ENCODE assay signal across 8 cellular contexts in genomic region chr17:39653662-39654331, GRCh38. TPM values are rescaled to one million over a fixed set of nuclear protein-coding genes. Genes with fewer than 3 reads are reported as not detected.
DNase-seq lines count a peak whose midpoint lies in the region; ATAC-seq, FAIRE-seq and TF ChIP-seq lines count a peak whose summit lies in the region.

No MANE protein-coding gene starts in this region.

- H2AFZ ChIP-seq in HepG2 (ENCODE audit: low read length): no peak overlapping the region

- peak; percentile 76 for TF ChIP-seq RAD21 in HepG2 (CRISPR knock-in tag; IDR thresholded peaks at IDR 0.05)

- no peaks in the 10 kb centered on the region for H3K9me3 ChIP-seq in HepG2 (ENCODE audit: low read length)

- ATAC-seq in HepG2 (peak; percentile 65), HG02973 (IDR thresholded peaks at IDR 0.05; ENCODE audit: unreplicated experiment) (no peak), HG02852 (IDR thresholded peaks at IDR 0.05; ENCODE audit: unreplicated experiment) (no peak)

- peaks cover 11 to 14% of the 10 kb centered on the region in 2 experiments; a peak in 4 of 5 replicates for H3K36me3 ChIP-seq in HepG2 (replicated peaks in 1 of 2; ENCODE audit: control insufficient read depth in 1 of 2, insufficient read depth in 2 of 2, low read length in 2 of 2)

- peak overlapping the region; percentile 81 for H3K4me2 ChIP-seq in HepG2 (ENCODE audit: low read depth, low read length)

- peaks cover 4% of the 10 kb centered on the region; the same call in 1 of the 2 replicates for H4K20me1 ChIP-seq in HepG2 (ENCODE audit: insufficient read depth, low read length)

- in situ Hi-C loops in G401 (cut with HindIII; ENCODE audit: low sequenced_read_pairs) (no loop called here), HepG2 (cut with HindIII; ENCODE audit: extremely low pct_ligation_motif_present, low pct_unique_long_range_greater_than_20kb) (no loop called here)

- H3K4me1 ChIP-seq in HepG2 (ENCODE audit: insufficient read depth, low read length): peaks cover 31% of the 10 kb centered on the region

- peak overlapping the region; percentile 96 for H3K27ac ChIP-seq in caudate nucleus (ENCODE audit: low read depth, low read length)
- peak overlapping the region; percentile 48 for H3K27ac ChIP-seq in HepG2 (ENCODE audit: extremely low read length, insufficient read depth, low read length)

- peak; percentile 45 for DNase-seq in G401 (ENCODE audit: low spot score)
- DNase-seq in LNCaP clone FGC (ENCODE audit: low read depth): no peak
- peak; percentile 60 for DNase-seq in activated CD4-positive, alpha-beta T cell treated with anti-CD3 and anti-CD28 coated beads for 1 hour
- DNase-seq in caudate nucleus (lab: John Stamatoyannopoulos, UW): peak in 48 of 61 donors; percentile 9 to 76 (median 44)
- DNase-seq in HepG2 (ENCODE audit: low spot score): peak; percentile 79
- DNase-seq in stimulated activated CD8-positive, alpha-beta memory T cell treated with anti-CD3 and anti-CD28 coated beads, Interleukin-12 subunit alpha, Interleukin-12 subunit beta, amount 100 ng/mL, for 24 hours (ENCODE audit: extremely low read depth): peak; percentile 45

- intact Hi-C loops in HepG2 (cut with micrococcal nuclease; ENCODE audit: unreplicated experiment): loop anchor here (2.0 kb wide), 1 partner anchor 31 kb away; no protein-coding TSS in a partner anchor

- BruUV-seq in HepG2 (replicated peaks; lab: Mats Ljungman, UMichigan): no TSS peak

- TF ChIP-seq CTCF in LNCaP clone FGC (IDR thresholded peaks at IDR 0.05; ENCODE audit: control insufficient read depth, extremely low read depth, insufficient read depth) (peak; percentile 64), HepG2 (CRISPR knock-in tag; IDR thresholded peaks at IDR 0.05) (peak; percentile 93)

- no peak for TF ChIP-seq POLR2A in HepG2 (IDR thresholded peaks at IDR 0.05; ENCODE audit: insufficient read depth in 1 of 2, low read depth in 2 of 2, low read length in 2 of 2)

- CTCF ChIA-PET in HepG2 (lab: Yijun Ruan, JAX; ENCODE audit: low intra/inter-chr PET ratio, low total read pairs): interaction anchor here (0.7 to 4.0 kb wide), 5 partner anchors 14 to 106 kb away, joined by 4 to 71 read pairs (median 5); partner anchors contain the start of gene PNMT

- POLR2A ChIA-PET in HepG2 (lab: Yijun Ruan, JAX): interaction anchor here (0.7 to 2.6 kb wide), 14 partner anchors 10 to 101 kb away, joined by 3 to 21 read pairs (median 6); partner anchors contain the start of genes ERBB2, PGAP3 and PNMT

- H3K4me3 ChIP-seq in LNCaP clone FGC (ENCODE audit: low read depth, low read length): no peak overlapping the region
- H3K4me3 ChIP-seq in HepG2 (replicated peaks in 1 of 3; ENCODE audit: insufficient read depth in 1 of 3, low read depth in 2 of 3, low read length in 3 of 3): peak overlapping the region in 1 of 3 experiments; percentile 54; a peak in 1 of 6 replicates

- FAIRE-seq in HepG2 (lab: Jason Lieb, UNC): peak; percentile 95

- no peak overlapping the region for H3K9ac ChIP-seq in HepG2 (ENCODE audit: insufficient read depth, low read depth, low read length)

- TF ChIP-seq EP300 in HepG2 (IDR thresholded peaks at IDR 0.05; ENCODE audit: low read depth in 2 of 2, low read length in 2 of 2) (peak in 1 of 2 experiments; percentile 53; a peak in 1 of 4 replicates), HepG2 (CRISPR knock-in tag; IDR thresholded peaks at IDR 0.05; ENCODE audit: borderline replicate concordance) (no peak; the same call in 1 of the 2 replicates)

- H3K27me3 ChIP-seq in HepG2 (ENCODE audit: control insufficient read depth in 1 of 2, insufficient read depth in 2 of 2, low read length in 2 of 2): no peaks in the 10 kb centered on the region

- WGBS in HepG2 (ENCODE audit: low lambda C conversion rate): 55% methylated on average over 13 of the region's 14 CpGs

- no peaks in the 10 kb centered on the region for H3K79me2 ChIP-seq in HepG2 (ENCODE audit: insufficient read depth, low read length)

RNA-seq across cellular contexts. Expression of gene TCAP, which starts 11.4 kb away (rescaled TPM):
- total RNA-seq in G401 (2014; rRNA removed; shearing (Covaris generic)): 0.43 and 0.44 TPM in 2 replicates
- total RNA-seq in HepG2 (2016; rRNA removed; fragmentation: Illumina TruSeq; extraction: Trizol): 0.14 and 0.24 TPM in 2 replicates
- total RNA-seq in HepG2 (2016; cell fraction: cytosol; rRNA removed; fragmentation: Illumina TruSeq; extraction: Trizol; ENCODE audit: low read depth): not detected in 2 replicates
- 0.26 TPM in 1 of 2 replicates, not detected in the other for total RNA-seq in HepG2 (2016; cell fraction: insoluble cytoplasmic fraction; rRNA removed; fragmentation: Illumina TruSeq; extraction: Trizol)
- 0.06 TPM in 1 of 2 replicates, not detected in the other for total RNA-seq in HepG2 (2016; cell fraction: membrane; rRNA removed; fragmentation: Illumina TruSeq; extraction: Trizol)
- total RNA-seq in HepG2 (2016; cell fraction: nucleus; rRNA removed; fragmentation: Illumina TruSeq; extraction: Trizol): 0.56 and 0.84 TPM in 2 replicates
- polyA plus RNA-seq in HepG2 (2011; rRNA removed): 0.65 and 0.84 TPM in 2 replicates
- 0.15 and 0.35 TPM in 2 replicates for polyA plus RNA-seq in HepG2 (2011; cell fraction: cytosol; rRNA removed)
- polyA plus RNA-seq in HepG2 (2011; cell fraction: nucleus; rRNA removed): 6.0 and 8.8 TPM in 2 replicates
- 0.43 and 2.1 TPM in 2 replicates for polyA plus RNA-seq in HepG2 (2012)
- not detected in 2 replicates for polyA plus RNA-seq in HepG2 (2016; cell fraction: cytosol; fragmentation: Illumina TruSeq; extraction: Trizol; ENCODE audit: low read depth)
- 0.19 TPM in 1 of 2 replicates, not detected in the other for polyA plus RNA-seq in HepG2 (2016; cell fraction: insoluble cytoplasmic fraction; fragmentation: Illumina TruSeq; extraction: Trizol; ENCODE audit: low read depth)
- polyA plus RNA-seq in HepG2 (2016; cell fraction: membrane; fragmentation: Illumina TruSeq; extraction: Trizol; ENCODE audit: low read depth): not detected in 2 replicates
- polyA plus RNA-seq in HepG2 (2016; cell fraction: nucleus; fragmentation: Illumina TruSeq; extraction: Trizol; ENCODE audit: insufficient read depth, low read depth): 0.51 and 0.85 TPM in 2 replicates
- polyA minus RNA-seq in HepG2 (2011; rRNA and poly(A)+ RNA removed; ENCODE audit: low replicate concordance): 2.2 and 2.6 TPM in 2 replicates
- polyA minus RNA-seq in HepG2 (2011; cell fraction: cytosol; rRNA and poly(A)+ RNA removed): not detected in 2 replicates
- 3.0 and 4.0 TPM in 2 replicates for polyA minus RNA-seq in HepG2 (2011; cell fraction: nucleus; rRNA and poly(A)+ RNA removed)

RNA-seq across cellular contexts. Expression of gene PNMT, which starts 14.5 kb away (rescaled TPM):
- not detected in 2 replicates for total RNA-seq in G401 (2014; rRNA removed; shearing (Covaris generic))
- total RNA-seq in HepG2 (2016; rRNA removed; fragmentation: Illumina TruSeq; extraction: Trizol): not detected in 2 replicates
- total RNA-seq in HepG2 (2016; cell fraction: cytosol; rRNA removed; fragmentation: Illumina TruSeq; extraction: Trizol; ENCODE audit: low read depth): not detected in 2 replicates
- not detected in 2 replicates for total RNA-seq in HepG2 (2016; cell fraction: insoluble cytoplasmic fraction; rRNA removed; fragmentation: Illumina TruSeq; extraction: Trizol)
- total RNA-seq in HepG2 (2016; cell fraction: membrane; rRNA removed; fragmentation: Illumina TruSeq; extraction: Trizol): 0.17 TPM in 1 of 2 replicates, not detected in the other
- total RNA-seq in HepG2 (2016; cell fraction: nucleus; rRNA removed; fragmentation: Illumina TruSeq; extraction: Trizol): not detected in 2 replicates
- 0.22 and 0.25 TPM in 2 replicates for polyA plus RNA-seq in HepG2 (2011; rRNA removed)
- polyA plus RNA-seq in HepG2 (2011; cell fraction: cytosol; rRNA removed): 0.08 and 0.13 TPM in 2 replicates
- 0.56 and 0.71 TPM in 2 replicates for polyA plus RNA-seq in HepG2 (2011; cell fraction: nucleus; rRNA removed)
- polyA plus RNA-seq in HepG2 (2012): 0.31 TPM in 1 of 2 replicates, not detected in the other
- 0.11 TPM in 1 of 2 replicates, not detected in the other for polyA plus RNA-seq in HepG2 (2016; cell fraction: cytosol; fragmentation: Illumina TruSeq; extraction: Trizol; ENCODE audit: low read depth)
- not detected in 2 replicates for polyA plus RNA-seq in HepG2 (2016; cell fraction: insoluble cytoplasmic fraction; fragmentation: Illumina TruSeq; extraction: Trizol; ENCODE audit: low read depth)
- 0.15 TPM in 1 of 2 replicates, not detected in the other for polyA plus RNA-seq in HepG2 (2016; cell fraction: membrane; fragmentation: Illumina TruSeq; extraction: Trizol; ENCODE audit: low read depth)
- polyA plus RNA-seq in HepG2 (2016; cell fraction: nucleus; fragmentation: Illumina TruSeq; extraction: Trizol; ENCODE audit: insufficient read depth, low read depth): not detected in 2 replicates
- polyA minus RNA-seq in HepG2 (2011; rRNA and poly(A)+ RNA removed; ENCODE audit: low replicate concordance): not detected in 2 replicates
- polyA minus RNA-seq in HepG2 (2011; cell fraction: cytosol; rRNA and poly(A)+ RNA removed): not detected in 2 replicates
- polyA minus RNA-seq in HepG2 (2011; cell fraction: nucleus; rRNA and poly(A)+ RNA removed): not detected in 2 replicates

RNA-seq across cellular contexts. Expression of gene STARD3, which starts 16.9 kb away (rescaled TPM):
- total RNA-seq in G401 (2014; rRNA removed; shearing (Covaris generic)): 30.8 and 45.5 TPM in 2 replicates
- 17.2 and 34.6 TPM in 2 replicates for total RNA-seq in HepG2 (2016; rRNA removed; fragmentation: Illumina TruSeq; extraction: Trizol)
- 10.9 and 18.7 TPM in 2 replicates for total RNA-seq in HepG2 (2016; cell fraction: cytosol; rRNA removed; fragmentation: Illumina TruSeq; extraction: Trizol; ENCODE audit: low read depth)
- total RNA-seq in HepG2 (2016; cell fraction: insoluble cytoplasmic fraction; rRNA removed; fragmentation: Illumina TruSeq; extraction: Trizol): 16.7 and 36.4 TPM in 2 replicates
- total RNA-seq in HepG2 (2016; cell fraction: membrane; rRNA removed; fragmentation: Illumina TruSeq; extraction: Trizol): 28.2 and 28.3 TPM in 2 replicates
- total RNA-seq in HepG2 (2016; cell fraction: nucleus; rRNA removed; fragmentation: Illumina TruSeq; extraction: Trizol): 38.6 and 39.3 TPM in 2 replicates
- 100 and 114 TPM in 2 replicates for polyA plus RNA-seq in HepG2 (2011; rRNA removed)
- polyA plus RNA-seq in HepG2 (2011; cell fraction: cytosol; rRNA removed): 87.6 and 94.1 TPM in 2 replicates
- polyA plus RNA-seq in HepG2 (2011; cell fraction: nucleus; rRNA removed): 583 and 640 TPM in 2 replicates
- polyA plus RNA-seq in HepG2 (2012): 57.3 and 69.8 TPM in 2 replicates
- polyA plus RNA-seq in HepG2 (2016; cell fraction: cytosol; fragmentation: Illumina TruSeq; extraction: Trizol; ENCODE audit: low read depth): 16.8 and 21.4 TPM in 2 replicates
- polyA plus RNA-seq in HepG2 (2016; cell fraction: insoluble cytoplasmic fraction; fragmentation: Illumina TruSeq; extraction: Trizol; ENCODE audit: low read depth): 23.0 and 23.7 TPM in 2 replicates
- polyA plus RNA-seq in HepG2 (2016; cell fraction: membrane; fragmentation: Illumina TruSeq; extraction: Trizol; ENCODE audit: low read depth): 28.2 and 28.4 TPM in 2 replicates
- 96.9 and 102 TPM in 2 replicates for polyA plus RNA-seq in HepG2 (2016; cell fraction: nucleus; fragmentation: Illumina TruSeq; extraction: Trizol; ENCODE audit: insufficient read depth, low read depth)
- 98.5 and 179 TPM in 2 replicates for polyA minus RNA-seq in HepG2 (2011; rRNA and poly(A)+ RNA removed; ENCODE audit: low replicate concordance)
- 38.4 and 57.6 TPM in 2 replicates for polyA minus RNA-seq in HepG2 (2011; cell fraction: cytosol; rRNA and poly(A)+ RNA removed)
- 71.6 and 80.1 TPM in 2 replicates for polyA minus RNA-seq in HepG2 (2011; cell fraction: nucleus; rRNA and poly(A)+ RNA removed)

RNA-seq across cellular contexts. Expression of gene PPP1R1B, which starts 27.0 kb away (rescaled TPM):
- total RNA-seq in G401 (2014; rRNA removed; shearing (Covaris generic)): 3.4 and 8.6 TPM in 2 replicates
- total RNA-seq in HepG2 (2016; rRNA removed; fragmentation: Illumina TruSeq; extraction: Trizol): not detected in 2 replicates
- not detected in 2 replicates for total RNA-seq in HepG2 (2016; cell fraction: cytosol; rRNA removed; fragmentation: Illumina TruSeq; extraction: Trizol; ENCODE audit: low read depth)
- total RNA-seq in HepG2 (2016; cell fraction: insoluble cytoplasmic fraction; rRNA removed; fragmentation: Illumina TruSeq; extraction: Trizol): not detected in 2 replicates
- total RNA-seq in HepG2 (2016; cell fraction: membrane; rRNA removed; fragmentation: Illumina TruSeq; extraction: Trizol): not detected in 2 replicates
- not detected in 2 replicates for total RNA-seq in HepG2 (2016; cell fraction: nucleus; rRNA removed; fragmentation: Illumina TruSeq; extraction: Trizol)
- 0.08 and 0.18 TPM in 2 replicates for polyA plus RNA-seq in HepG2 (2011; rRNA removed)
- polyA plus RNA-seq in HepG2 (2011; cell fraction: cytosol; rRNA removed): 0.04 and 0.05 TPM in 2 replicates
- polyA plus RNA-seq in HepG2 (2011; cell fraction: nucleus; rRNA removed): not detected in 2 replicates
- polyA plus RNA-seq in HepG2 (2012): not detected in 2 replicates
- polyA plus RNA-seq in HepG2 (2016; cell fraction: cytosol; fragmentation: Illumina TruSeq; extraction: Trizol; ENCODE audit: low read depth): not detected in 2 replicates
- not detected in 2 replicates for polyA plus RNA-seq in HepG2 (2016; cell fraction: insoluble cytoplasmic fraction; fragmentation: Illumina TruSeq; extraction: Trizol; ENCODE audit: low read depth)
- polyA plus RNA-seq in HepG2 (2016; cell fraction: membrane; fragmentation: Illumina TruSeq; extraction: Trizol; ENCODE audit: low read depth): not detected in 2 replicates
- polyA plus RNA-seq in HepG2 (2016; cell fraction: nucleus; fragmentation: Illumina TruSeq; extraction: Trizol; ENCODE audit: insufficient read depth, low read depth): not detected in 2 replicates
- polyA minus RNA-seq in HepG2 (2011; rRNA and poly(A)+ RNA removed; ENCODE audit: low replicate concordance): not detected in 2 replicates
- not detected in 2 replicates for polyA minus RNA-seq in HepG2 (2011; cell fraction: cytosol; rRNA and poly(A)+ RNA removed)
- polyA minus RNA-seq in HepG2 (2011; cell fraction: nucleus; rRNA and poly(A)+ RNA removed): not detected in 2 replicates

RNA-seq across cellular contexts. Expression of gene PGAP3, which starts 34.1 kb away (rescaled TPM):
- 10.3 and 13.5 TPM in 2 replicates for total RNA-seq in G401 (2014; rRNA removed; shearing (Covaris generic))
- total RNA-seq in HepG2 (2016; rRNA removed; fragmentation: Illumina TruSeq; extraction: Trizol): 5.1 and 11.9 TPM in 2 replicates
- 1.1 and 1.5 TPM in 2 replicates for total RNA-seq in HepG2 (2016; cell fraction: cytosol; rRNA removed; fragmentation: Illumina TruSeq; extraction: Trizol; ENCODE audit: low read depth)
- 3.5 and 11.4 TPM in 2 replicates for total RNA-seq in HepG2 (2016; cell fraction: insoluble cytoplasmic fraction; rRNA removed; fragmentation: Illumina TruSeq; extraction: Trizol)
- total RNA-seq in HepG2 (2016; cell fraction: membrane; rRNA removed; fragmentation: Illumina TruSeq; extraction: Trizol): 3.2 and 3.3 TPM in 2 replicates
- total RNA-seq in HepG2 (2016; cell fraction: nucleus; rRNA removed; fragmentation: Illumina TruSeq; extraction: Trizol): 11.6 and 12.8 TPM in 2 replicates
- 14.6 and 21.2 TPM in 2 replicates for polyA plus RNA-seq in HepG2 (2011; rRNA removed)
- polyA plus RNA-seq in HepG2 (2011; cell fraction: cytosol; rRNA removed): 9.7 and 10.8 TPM in 2 replicates
- 53.0 and 67.8 TPM in 2 replicates for polyA plus RNA-seq in HepG2 (2011; cell fraction: nucleus; rRNA removed)
- 9.1 and 10.3 TPM in 2 replicates for polyA plus RNA-seq in HepG2 (2012)
- polyA plus RNA-seq in HepG2 (2016; cell fraction: cytosol; fragmentation: Illumina TruSeq; extraction: Trizol; ENCODE audit: low read depth): 0.93 and 0.97 TPM in 2 replicates
- polyA plus RNA-seq in HepG2 (2016; cell fraction: insoluble cytoplasmic fraction; fragmentation: Illumina TruSeq; extraction: Trizol; ENCODE audit: low read depth): 4.1 and 5.4 TPM in 2 replicates
- 2.1 and 2.4 TPM in 2 replicates for polyA plus RNA-seq in HepG2 (2016; cell fraction: membrane; fragmentation: Illumina TruSeq; extraction: Trizol; ENCODE audit: low read depth)
- 23.4 and 28.3 TPM in 2 replicates for polyA plus RNA-seq in HepG2 (2016; cell fraction: nucleus; fragmentation: Illumina TruSeq; extraction: Trizol; ENCODE audit: insufficient read depth, low read depth)
- polyA minus RNA-seq in HepG2 (2011; rRNA and poly(A)+ RNA removed; ENCODE audit: low replicate concordance): 12.0 and 44.9 TPM in 2 replicates
- 5.6 and 8.2 TPM in 2 replicates for polyA minus RNA-seq in HepG2 (2011; cell fraction: cytosol; rRNA and poly(A)+ RNA removed)
- 8.2 and 9.7 TPM in 2 replicates for polyA minus RNA-seq in HepG2 (2011; cell fraction: nucleus; rRNA and poly(A)+ RNA removed)
